8 cellular contexts compared by ENCODE assay signal in genomic region chr5:893137-893506, GRCh38. TPM values are rescaled to one million over a fixed set of nuclear protein-coding genes. Genes with fewer than 3 reads are reported as not detected.
DNase-seq lines count a peak whose midpoint lies in the region; ATAC-seq, FAIRE-seq and TF ChIP-seq lines count a peak whose summit lies in the region.

No MANE protein-coding gene starts in this region.

- TF ChIP-seq CTCF in cardiac muscle cell (IDR thresholded peaks at IDR 0.05; ENCODE audit: low read depth, low read length) (no peak), bronchial epithelial cell (IDR thresholded peaks at IDR 0.05; ENCODE audit: insufficient read depth, low read length, severe bottlenecking) (no peak)

- H3K4me3 ChIP-seq in cardiac muscle cell (peak overlapping the region; percentile 61), HUES64 (ENCODE audit: low read length) (peak overlapping the region; percentile 84), bronchial epithelial cell (ENCODE audit: low read depth, low read length) (peak overlapping the region; percentile 98)

- WGBS in HUES64: 2% methylated on average over 31 of the region's 31 CpGs

- intact Hi-C loops in left cardiac atrium (cut with DNase I): no loop called here

- no peak overlapping the region for H3K27ac ChIP-seq in cardiac muscle cell
- H3K27ac ChIP-seq in HUES64 (ENCODE audit: low read depth, low read length): peak overlapping the region; percentile 41; the same call in 1 of the 2 replicates

- H3K9ac ChIP-seq in HUES64 (ENCODE audit: low read depth, low read length): peak overlapping the region; percentile 97

- no peaks in the 10 kb centered on the region for H3K9me3 Mint-ChIP-seq in natural killer cell treated with Interleukin-12 subunit alpha and Interleukin-12 subunit beta and Interleukin-15 and Interleukin-18, amount 100 ng/mL, for 72 hours

- H3K27me3 ChIP-seq in cardiac muscle cell (no peaks in the 10 kb centered on the region), HUES64 (ENCODE audit: insufficient read depth, low read length) (no peaks in the 10 kb centered on the region), bronchial epithelial cell (ENCODE audit: control insufficient read depth, insufficient read depth, low read length) (no peaks in the 10 kb centered on the region)

- no peak for FAIRE-seq in bronchial epithelial cell (lab: Jason Lieb, UNC)

- no peak for DNase-seq in cardiac muscle cell (ENCODE audit: low read depth in 1 of 2, low spot score in 1 of 2)
- DNase-seq in left cardiac atrium: no peak
- DNase-seq in bronchial epithelial cell (ENCODE audit: low read depth): no peak
- no peak for DNase-seq in natural killer cell treated with Interleukin-12 subunit alpha and Interleukin-12 subunit beta and Interleukin-15 and Interleukin-18, amount 100 ng/mL, for 72 hours (ENCODE audit: low spot score)
- DNase-seq in NCI-H1105 treated with DMSO at 0.1 percent for 48 hours (lab: John Stamatoyannopoulos, UW): no peak
- DNase-seq in NCI-H524 (lab: John Stamatoyannopoulos, UW): no peak
- no peak for DNase-seq in ecto neural progenitor cell (ENCODE audit: low spot score)

- H3K4me1 ChIP-seq in cardiac muscle cell (ENCODE audit: low read depth) (peaks cover 4% of the 10 kb centered on the region), HUES64 (ENCODE audit: insufficient read depth, low read length) (peaks cover 10% of the 10 kb centered on the region; the same call in 1 of the 2 replicates)

- peaks cover 6 to 7% of the 10 kb centered on the region in 2 donors for H3K4me1 Mint-ChIP-seq in natural killer cell treated with Interleukin-12 subunit alpha and Interleukin-12 subunit beta and Interleukin-15 and Interleukin-18, amount 100 ng/mL, for 72 hours (ENCODE audit: low read depth in 2 of 2)

- H3K36me3 ChIP-seq in cardiac muscle cell (peaks cover 18% of the 10 kb centered on the region), HUES64 (ENCODE audit: insufficient read depth, low read length) (peaks cover 68% of the 10 kb centered on the region), bronchial epithelial cell (ENCODE audit: control insufficient read depth, insufficient read depth, low read length) (peaks cover 22% of the 10 kb centered on the region)

- no peak for ATAC-seq in left cardiac atrium
- ATAC-seq in natural killer cell treated with Interleukin-12 subunit alpha and Interleukin-12 subunit beta and Interleukin-15 and Interleukin-18, amount 100 ng/mL, for 72 hours: peak in 1 of 2 donors; percentile 55

- H3K4me3 Mint-ChIP-seq in natural killer cell treated with Interleukin-12 subunit alpha and Interleukin-12 subunit beta and Interleukin-15 and Interleukin-18, amount 100 ng/mL, for 72 hours: peak overlapping the region; percentile 83

- no peaks in the 10 kb centered on the region for H3K27me3 Mint-ChIP-seq in natural killer cell treated with Interleukin-12 subunit alpha and Interleukin-12 subunit beta and Interleukin-15 and Interleukin-18, amount 100 ng/mL, for 72 hours

- H3K36me3 Mint-ChIP-seq in natural killer cell treated with Interleukin-12 subunit alpha and Interleukin-12 subunit beta and Interleukin-15 and Interleukin-18, amount 100 ng/mL, for 72 hours: peaks cover 11% of the 10 kb centered on the region

- H3K27ac Mint-ChIP-seq in natural killer cell treated with Interleukin-12 subunit alpha and Interleukin-12 subunit beta and Interleukin-15 and Interleukin-18, amount 100 ng/mL, for 72 hours: no peak overlapping the region

- H3K9me3 ChIP-seq in cardiac muscle cell (ENCODE audit: low read depth): no peaks in the 10 kb centered on the region
- no peaks in the 10 kb centered on the region for H3K9me3 ChIP-seq in HUES64 (ENCODE audit: insufficient read depth, low read depth, low read length)

RNA-seq across cellular contexts. Expression of gene TRIP13, which starts 0.4 kb away (rescaled TPM):
- 9.8 and 10.4 TPM in 2 replicates for total RNA-seq in cardiac muscle cell
- 12.4 and 19.2 TPM in 2 replicates for polyA plus RNA-seq in cardiac muscle cell
- 1 to 10 TPM in 1 of 2 donors, under 1 TPM in 1; 0.88 to 1.1 TPM for total RNA-seq in left cardiac atrium
- polyA plus RNA-seq in HUES64 (2013, experiment 1 of 2): 40.2 TPM
- polyA plus RNA-seq in HUES64 (2013, experiment 2 of 2): 35.9 TPM
- total RNA-seq in bronchial epithelial cell: 0.77 and 1.8 TPM in 2 replicates
- 10 to 100 TPM; 17.6 to 30.9 TPM for total RNA-seq in natural killer cell treated with Interleukin-12 subunit alpha and Interleukin-12 subunit beta and Interleukin-15 and Interleukin-18, amount 100 ng/mL, for 72 hours

RNA-seq across cellular contexts. Expression of gene BRD9, which starts 0.5 kb away (rescaled TPM):
- 23.5 and 36.9 TPM in 2 replicates for total RNA-seq in cardiac muscle cell
- polyA plus RNA-seq in cardiac muscle cell: 20.8 and 24.5 TPM in 2 replicates
- 10 to 100 TPM; 26.8 to 39.3 TPM for total RNA-seq in left cardiac atrium
- 32.3 TPM for polyA plus RNA-seq in HUES64 (2013, experiment 1 of 2)
- 34.2 TPM for polyA plus RNA-seq in HUES64 (2013, experiment 2 of 2)
- 36.1 TPM in 2 replicates for total RNA-seq in bronchial epithelial cell
- total RNA-seq in natural killer cell treated with Interleukin-12 subunit alpha and Interleukin-12 subunit beta and Interleukin-15 and Interleukin-18, amount 100 ng/mL, for 72 hours: 100 to 1,000 TPM in 1 of 2 donors, 10 to 100 TPM in 1; 52.7 to 136 TPM

RNA-seq across cellular contexts. Expression of gene ZDHHC11, which starts 42.3 kb away (rescaled TPM):
- total RNA-seq in cardiac muscle cell: 12.4 and 12.7 TPM in 2 replicates
- polyA plus RNA-seq in cardiac muscle cell: 5.0 and 12.4 TPM in 2 replicates
- 10 to 100 TPM; 31.1 to 36.7 TPM for total RNA-seq in left cardiac atrium
- 7.2 TPM for polyA plus RNA-seq in HUES64 (2013, experiment 1 of 2)
- 5.5 TPM for polyA plus RNA-seq in HUES64 (2013, experiment 2 of 2)
- total RNA-seq in bronchial epithelial cell: 0.53 and 1.4 TPM in 2 replicates
- 10 to 100 TPM in 1 of 2 donors, 1 to 10 TPM in 1; 8.1 to 24.5 TPM for total RNA-seq in natural killer cell treated with Interleukin-12 subunit alpha and Interleukin-12 subunit beta and Interleukin-15 and Interleukin-18, amount 100 ng/mL, for 72 hours
